In the genomic region with DNA sequence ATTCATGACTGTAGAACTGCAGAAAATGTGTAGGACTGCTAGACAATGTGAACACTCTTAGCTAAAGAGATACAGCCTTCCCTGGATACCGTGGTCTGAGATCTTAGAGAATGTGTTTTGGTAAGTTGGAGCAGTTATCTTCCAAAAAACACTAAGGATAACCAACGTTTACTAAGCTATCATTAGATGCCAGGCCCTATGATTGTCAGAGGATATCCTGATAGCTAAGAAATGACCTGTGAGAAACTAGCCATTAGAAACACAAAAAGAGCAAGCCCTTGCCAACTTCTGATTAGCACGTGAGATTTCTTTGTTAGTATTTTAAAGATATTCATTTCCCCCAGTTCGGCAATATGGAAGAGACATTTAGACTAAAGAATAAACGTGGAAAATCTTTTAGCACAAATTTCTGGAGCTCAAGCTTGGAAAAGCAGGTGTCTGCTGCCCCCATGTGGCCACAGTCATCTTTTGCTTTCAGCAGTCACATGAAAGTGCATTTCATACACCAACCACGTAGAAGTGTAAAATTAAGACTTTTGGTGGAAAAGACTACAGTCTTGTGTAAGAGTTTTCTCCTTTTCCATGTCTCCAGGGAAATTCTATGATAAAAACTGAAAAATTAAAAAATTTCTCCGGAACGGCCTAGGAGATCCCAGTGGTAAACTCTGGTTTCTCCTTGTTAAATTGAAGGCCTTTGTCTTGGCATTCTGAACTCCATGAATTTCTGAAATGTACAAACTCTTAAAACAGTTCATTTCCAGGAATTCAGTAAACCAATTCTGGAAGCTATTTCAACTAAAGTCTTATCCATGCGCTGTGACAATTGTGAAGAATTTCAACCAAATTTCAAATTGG, we compare ENCODE assay signal across 9 cellular contexts.
DNase-seq lines count a peak whose midpoint lies in the region; ATAC-seq and TF ChIP-seq lines count a peak whose summit lies in the region.
"Had no signal": no experiment of that assay in that cellular context is flagged by ENCODE, and none has a peak within 500 bp of the region (broad histone marks: within the 10 kb centered on the region; RNA-seq: fewer than 3 reads in every experiment).

No MANE protein-coding gene starts in this region.

- no peak overlapping the region for H2BK5ac ChIP-seq in H9 (ENCODE audit: insufficient read length, low read length)

- H3K4me2 ChIP-seq in H9 (ENCODE audit: insufficient read depth, insufficient read length, low read length) (no peak overlapping the region), OCI-LY1 (ENCODE audit: low read length) (no peak overlapping the region)

- H3F3A ChIP-seq in OCI-LY1 (ENCODE audit: insufficient read depth, low read length) = no peaks in the 10 kb centered on the region

- no peak overlapping the region for H3K56ac ChIP-seq in H9 (ENCODE audit: insufficient read length, low read depth, low read length)

- H3K4me3 Mint-ChIP-seq in H9 = no peak overlapping the region
- no peak overlapping the region for H3K4me3 Mint-ChIP-seq in activated T-cell treated with anti-CD3 and anti-CD28 coated beads, Interleukin-2, amount 50 U/mL, for 4 hours
- H3K4me3 Mint-ChIP-seq: T-helper 1 cell treated with Interleukin-12 subunit alpha and Interleukin-12 subunit beta and Interleukin-4 antibody, amounts not matched to agents 30 μg/mL and 1 μg/mL, for 36 hours had no signal

- no peak overlapping the region for H3K18ac ChIP-seq in H9 (ENCODE audit: insufficient read length, low read depth, low read length)

- TF ChIP-seq CTCF in C4-2B (conservative IDR thresholded peaks at IDR 0.05) = peak; percentile 76
- peak; percentile 91 for TF ChIP-seq CTCF in H9 (conservative IDR thresholded peaks at IDR 0.05)
- TF ChIP-seq CTCF in OCI-LY1 (IDR thresholded peaks at IDR 0.05; ENCODE audit: low read length) = peak; percentile 69
- peak; percentile 65 for TF ChIP-seq CTCF in fibroblast of pulmonary artery (IDR thresholded peaks at IDR 0.05; ENCODE audit: low read length, missing control alignments)
- peak; percentile 59 for TF ChIP-seq CTCF in thoracic aorta (IDR thresholded peaks at IDR 0.05)

- WGBS in H9 (ENCODE audit: extremely low coverage, insufficient read length, low lambda C conversion rate) = no CpG with 5 or more reads among the region's 9 CpGs

- H4K20me1 ChIP-seq in H9 (ENCODE audit: control insufficient read depth, insufficient read depth, insufficient read length) (no peaks in the 10 kb centered on the region), OCI-LY1 (ENCODE audit: insufficient read depth, low read length) (no peaks in the 10 kb centered on the region)

- H3K9me3 ChIP-seq in H9 (ENCODE audit: control insufficient read depth, low read depth, low read length) (no peaks in the 10 kb centered on the region), OCI-LY1 (ENCODE audit: low read length) (no peaks in the 10 kb centered on the region), thoracic aorta (no peaks in the 10 kb centered on the region)

- no peak overlapping the region for H2AFZ ChIP-seq in H9 (ENCODE audit: low read length)
- no peak overlapping the region for H2AFZ ChIP-seq in OCI-LY1 (ENCODE audit: low read length)

- H3K27me3 ChIP-seq in H9 (ENCODE audit: insufficient read depth, low read length) (no peaks in the 10 kb centered on the region), OCI-LY1 (ENCODE audit: insufficient read depth, low read length) (no peaks in the 10 kb centered on the region), thoracic aorta (replicated peaks; ENCODE audit: insufficient read depth) (no peaks in the 10 kb centered on the region)

- no peaks in the 10 kb centered on the region for H3K36me3 ChIP-seq in OCI-LY1 (ENCODE audit: insufficient read depth, low read length)
- H3K36me3 ChIP-seq in thoracic aorta = no peaks in the 10 kb centered on the region

- H3K79me2 ChIP-seq in H9 (ENCODE audit: insufficient read depth, low read length) = no peaks in the 10 kb centered on the region
- H3K79me2 ChIP-seq in OCI-LY1 (ENCODE audit: insufficient read depth, low read length) = no peaks in the 10 kb centered on the region

- H3K23ac ChIP-seq in H9 (ENCODE audit: insufficient read length, low read depth, low read length) = no peak overlapping the region

- H3K4me1 ChIP-seq in H9 (ENCODE audit: insufficient read depth, low read length) (no peaks in the 10 kb centered on the region), OCI-LY1 (ENCODE audit: insufficient read depth, low read length, severe bottlenecking) (no peaks in the 10 kb centered on the region), thoracic aorta (ENCODE audit: control insufficient read depth in 1 of 2, low read depth in 2 of 2) (no peaks in the 10 kb centered on the region)

- DNase-seq in H9 = peak; percentile 37
- DNase-seq in activated T-cell treated with anti-CD3 and anti-CD28 coated beads, Interleukin-2, amount 50 U/mL, for 4 hours = peak; percentile 71
- DNase-seq in fibroblast of pulmonary artery (ENCODE audit: low read depth) = peak; percentile 78
- DNase-seq in nucleus accumbens (lab: John Stamatoyannopoulos, UW) = peak in 49 of 56 donors; percentile 0 to 83 (median 24)
- DNase-seq in thoracic aorta (ENCODE audit: low spot score) = no peak

- H3K4me3 ChIP-seq in OCI-LY1 (ENCODE audit: low read depth, low read length, poor library complexity, severe bottlenecking) (no peak overlapping the region), fibroblast of pulmonary artery (replicated peaks; ENCODE audit: low read depth, low read length) (no peak overlapping the region), thoracic aorta (no peak overlapping the region)

- no peaks in the 10 kb centered on the region for H3K79me1 ChIP-seq in H9 (ENCODE audit: insufficient read depth, low read depth, low read length, poor library complexity, severe bottlenecking)

- no peak overlapping the region for H4K8ac ChIP-seq in H9 (replicated peaks; ENCODE audit: insufficient read length, low read depth, low read length)

- 0 out of 4 replicates have a peak, but pooled peaks cover 0 to 2% of the 10 kb centered on the region in 2 experiments for H3K4me1 Mint-ChIP-seq in H9
- peaks cover 2% of the 10 kb centered on the region for H3K4me1 Mint-ChIP-seq in activated T-cell treated with anti-CD3 and anti-CD28 coated beads, Interleukin-2, amount 50 U/mL, for 4 hours (ENCODE audit: low read depth)

- no peak overlapping the region for H4K91ac ChIP-seq in H9 (ENCODE audit: insufficient read length, low read depth, low read length)

- H4K5ac ChIP-seq in H9 (ENCODE audit: insufficient read length, low read depth, low read length) = no peak overlapping the region

- H3K9ac ChIP-seq in H9 (ENCODE audit: extremely low read depth, insufficient read length, low read length) = no peak overlapping the region
- H3K9ac ChIP-seq in OCI-LY1 (ENCODE audit: low read length) = no peak overlapping the region

- H3K27ac ChIP-seq in C4-2B (no peak overlapping the region), H9 (ENCODE audit: insufficient read length, low read depth, low read length) (no peak overlapping the region), OCI-LY1 (ENCODE audit: low read depth, low read length, poor library complexity, severe bottlenecking) (no peak overlapping the region), thoracic aorta (no peak overlapping the region)

- no peaks in the 10 kb centered on the region for H3K27me3 Mint-ChIP-seq in H9 (ENCODE audit: low read depth)
- H3K27me3 Mint-ChIP-seq in activated T-cell treated with anti-CD3 and anti-CD28 coated beads, Interleukin-2, amount 50 U/mL, for 4 hours (ENCODE audit: low read depth) = no peaks in the 10 kb centered on the region

- H2AK5ac ChIP-seq in H9 (ENCODE audit: insufficient read length, low read length) = no peak overlapping the region

- no peak overlapping the region for H2BK15ac ChIP-seq in H9 (ENCODE audit: low read depth, low read length)

- no peak overlapping the region for H2BK12ac ChIP-seq in H9 (ENCODE audit: insufficient read length, low read depth, low read length)

- no peak overlapping the region for H2BK120ac ChIP-seq in H9 (ENCODE audit: low read depth, low read length, poor library complexity, severe bottlenecking)

- H3K36me3 Mint-ChIP-seq in H9 (ENCODE audit: insufficient read depth in 1 of 3, low read depth in 3 of 3) = no peaks in the 10 kb centered on the region; a peak in 1 of 7 replicates
- H3K36me3 Mint-ChIP-seq in activated T-cell treated with anti-CD3 and anti-CD28 coated beads, Interleukin-2, amount 50 U/mL, for 4 hours (ENCODE audit: insufficient read depth) = no peaks in the 10 kb centered on the region

- no peak overlapping the region for H3K27ac Mint-ChIP-seq in H9
- H3K27ac Mint-ChIP-seq: T-helper 1 cell treated with Interleukin-12 subunit alpha and Interleukin-12 subunit beta and Interleukin-4 antibody, amounts not matched to agents 30 μg/mL and 1 μg/mL, for 36 hours had no signal

- no peak overlapping the region for H2BK20ac ChIP-seq in H9 (ENCODE audit: low read depth, low read length, poor library complexity, severe bottlenecking)

- H3T11ph ChIP-seq in H9 (ENCODE audit: low read length) = no peak overlapping the region

- no peak overlapping the region for H3K14ac ChIP-seq in H9 (ENCODE audit: insufficient read depth, low read length)

- H3K9me2 ChIP-seq in OCI-LY1 (ENCODE audit: low read depth, low read length) = no peaks in the 10 kb centered on the region

- H3K4ac ChIP-seq in H9 (ENCODE audit: low read depth, low read length) = no peak overlapping the region

- peaks cover 48 to 54% of the 10 kb centered on the region in 2 experiments for H3K9me3 Mint-ChIP-seq in H9
- no peaks in the 10 kb centered on the region for H3K9me3 Mint-ChIP-seq in activated T-cell treated with anti-CD3 and anti-CD28 coated beads, Interleukin-2, amount 50 U/mL, for 4 hours
- H3K9me3 Mint-ChIP-seq: T-helper 1 cell treated with Interleukin-12 subunit alpha and Interleukin-12 subunit beta and Interleukin-4 antibody, amounts not matched to agents 30 μg/mL and 1 μg/mL, for 36 hours had no signal

- no peaks in the 10 kb centered on the region for H3K23me2 ChIP-seq in H9 (ENCODE audit: insufficient read length, low read depth, low read length, poor library complexity, severe bottlenecking)

- ATAC-seq in activated T-cell treated with anti-CD3 and anti-CD28 coated beads, Interleukin-2, amount 50 U/mL, for 4 hours = no peak
- no peak for ATAC-seq in thoracic aorta (ENCODE audit: insufficient number of reproducible peaks, low FRiP score, low read depth)
- ATAC-seq in GM21786 (IDR thresholded peaks at IDR 0.05; ENCODE audit: unreplicated experiment) = no peak
